In genomic region chr9:21589344-21590056, GRCh38 we compare ENCODE assay signal across 28 cellular contexts.
DNase-seq lines count a peak whose midpoint lies in the region; ATAC-seq and TF ChIP-seq lines count a peak whose summit lies in the region.
"Had no signal": no experiment of that assay in that cellular context is flagged by ENCODE, and none has a peak within 500 bp of the region (broad histone marks: within the 10 kb centered on the region; RNA-seq: fewer than 3 reads in every experiment).

No MANE protein-coding gene starts in this region.

- H4K91ac ChIP-seq in mesenchymal stem cell (ENCODE audit: low read length): peak overlapping the region; percentile 11

- H3K23ac ChIP-seq in mesenchymal stem cell (ENCODE audit: low read length in 2 of 2): no peak overlapping the region

- H3K36me3 ChIP-seq in Caco-2 (ENCODE audit: control insufficient read depth, insufficient read depth, low read length): no peaks in the 10 kb centered on the region
- H3K36me3 ChIP-seq in mesenchymal stem cell (ENCODE audit: control insufficient read depth in 1 of 2, insufficient read depth in 2 of 2, low read depth in 1 of 2, low read length in 2 of 2): no peaks in the 10 kb centered on the region
- H3K36me3 ChIP-seq: adrenal gland, BE2C, thoracic aorta had no signal

- H3K36me3 Mint-ChIP-seq in Caco-2 (ENCODE audit: insufficient read depth, unreplicated experiment): no peaks in the 10 kb centered on the region
- H3K36me3 Mint-ChIP-seq in WTC11: no peaks in the 10 kb centered on the region
- H3K36me3 Mint-ChIP-seq in activated CD8-positive, alpha-beta memory T cell treated with anti-CD3 and anti-CD28 coated beads, Interleukin-2, amount 10 ng/mL, durations not matched to agents 7 days and 5 days: no peaks in the 10 kb centered on the region
- H3K36me3 Mint-ChIP-seq: activated CD4-positive, alpha-beta memory T cell treated with anti-CD3 and anti-CD28 coated beads for 36 hours; brain had no signal

- in situ Hi-C loops in GM13977 (cut with MboI; ENCODE audit: low pct_unique_long_range_greater_than_20kb, low sequenced_read_pairs, unreplicated experiment): no loop called here

- H4K8ac ChIP-seq in mesenchymal stem cell (ENCODE audit: low read length): no peak overlapping the region

- H2AK5ac ChIP-seq in mesenchymal stem cell (ENCODE audit: low read length, severe bottlenecking): peak overlapping the region; percentile 81

- peak overlapping the region in 1 of 2 experiments; percentile 50 for H3K18ac ChIP-seq in mesenchymal stem cell (ENCODE audit: low read depth in 1 of 2, low read length in 2 of 2)

- TF ChIP-seq CTCF in Caco-2 (IDR thresholded peaks at IDR 0.05; ENCODE audit: insufficient read depth in 1 of 2, low read depth in 1 of 2, low read length in 1 of 2, severe bottlenecking in 1 of 2, unreplicated experiment in 1 of 2): no peak
- TF ChIP-seq CTCF in WTC11 (IDR thresholded peaks at IDR 0.05): no peak
- no peak for TF ChIP-seq CTCF in GM13977 (IDR thresholded peaks at IDR 0.05; ENCODE audit: extremely low read depth, insufficient read depth, missing control alignments)

- no peak overlapping the region for H2BK15ac ChIP-seq in mesenchymal stem cell (ENCODE audit: low read depth, poor library complexity, severe bottlenecking)

- H3K4me3 Mint-ChIP-seq in Caco-2 (ENCODE audit: unreplicated experiment): peak overlapping the region; percentile 34
- no peak overlapping the region for H3K4me3 Mint-ChIP-seq in WTC11
- H3K4me3 Mint-ChIP-seq in activated CD8-positive, alpha-beta memory T cell treated with anti-CD3 and anti-CD28 coated beads, Interleukin-2, amount 10 ng/mL, durations not matched to agents 7 days and 5 days: no peak overlapping the region
- H3K4me3 Mint-ChIP-seq: activated CD4-positive, alpha-beta memory T cell treated with anti-CD3 and anti-CD28 coated beads for 36 hours; activated naive CD4-positive, alpha-beta T cell treated with anti-CD3 and anti-CD28 coated beads for 36 hours; activated T-helper 1 cell treated with anti-CD3 and anti-CD28 coated beads, Interleukin-12 subunit alpha, Interleukin-12 subunit beta, Interleukin-2, Interleukin-4 antibody, amounts not matched to agents 30 ng/mL and 10 ng/mL and 1 ng/mL, durations not matched to agents 14 hours and 24 hours and 36 hours; brain; H9; immature natural killer cell; stimulated activated naive CD8-positive, alpha-beta T cell treated with anti-CD3 and anti-CD28 coated beads, Interleukin-15, Interleukin-2, amounts not matched to agents 100 ng/mL and 50 ng/mL, for 24 hours; T-helper 17 cell had no signal

- H3K79me1 ChIP-seq in mesenchymal stem cell (replicated peaks; ENCODE audit: low read length, poor library complexity, severe bottlenecking): peaks cover 5% of the 10 kb centered on the region

- H2AFZ ChIP-seq in mesenchymal stem cell (ENCODE audit: low read depth, low read length): no peak overlapping the region

- 0 out of 2 replicates have a peak, but pooled peaks have one; percentile 17 for ATAC-seq in WTC11
- no peak for ATAC-seq in activated CD8-positive, alpha-beta memory T cell treated with anti-CD3 and anti-CD28 coated beads, Interleukin-2, amount 10 ng/mL, durations not matched to agents 7 days and 5 days
- ATAC-seq: right cardiac atrium, T-helper 17 cell had no signal

- CTCF ChIA-PET in Caco-2 (lab: Charles Lee): no interaction called here
- CTCF ChIA-PET in WTC11 (lab: Charles Lee): no interaction called here
- CTCF ChIA-PET in activated CD8-positive, alpha-beta memory T cell treated with anti-CD3 and anti-CD28 coated beads, Interleukin-2, amount 10 ng/mL, durations not matched to agents 7 days and 5 days (lab: Charles Lee): interaction anchor here (1.2 kb wide), 1 partner anchor 31 kb away, joined by 4 read pairs; no protein-coding TSS in a partner anchor

- H2BK120ac ChIP-seq in mesenchymal stem cell (ENCODE audit: low read depth, low read length): no peak overlapping the region

- WGBS in mesenchymal stem cell: 81% methylated on average over 6 of the region's 8 CpGs

- H3K4me2 ChIP-seq in mesenchymal stem cell (ENCODE audit: low read length, poor library complexity, severe bottlenecking): no peak overlapping the region

- peaks cover 22% of the 10 kb centered on the region for H3K4me1 Mint-ChIP-seq in Caco-2 (ENCODE audit: low read depth, unreplicated experiment)
- H3K4me1 Mint-ChIP-seq in WTC11: peaks cover 22% of the 10 kb centered on the region
- H3K4me1 Mint-ChIP-seq in activated CD8-positive, alpha-beta memory T cell treated with anti-CD3 and anti-CD28 coated beads, Interleukin-2, amount 10 ng/mL, durations not matched to agents 7 days and 5 days: peaks cover 29% of the 10 kb centered on the region
- H3K4me1 Mint-ChIP-seq: brain had no signal

- DNase-seq in Caco-2 (no peak), HT-29 (ENCODE audit: low spot score) (peak; percentile 86), WTC11 (ENCODE audit: low spot score) (no peak), mesenchymal stem cell (no peak), GM13977 (ENCODE audit: low spot score) (no peak), cerebellar nuclear complex (lab: John Stamatoyannopoulos, UW) (no peak), UCSD-AML1 (lab: John Stamatoyannopoulos, UW; ENCODE audit: unreplicated experiment) (no peak)
- DNase-seq in activated CD8-positive, alpha-beta memory T cell treated with anti-CD3 and anti-CD28 coated beads, Interleukin-2, amount 10 ng/mL, durations not matched to agents 7 days and 5 days: no peak
- DNase-seq: activated CD4-positive, alpha-beta memory T cell treated with anti-CD3 and anti-CD28 coated beads for 36 hours; activated CD4-positive, CD25-positive, alpha-beta regulatory T cell treated with anti-CD3 and anti-CD28 coated beads, Interleukin-2, amount 50 U/mL, for 72 hours; activated CD8-positive, alpha-beta memory T cell treated with anti-CD3 and anti-CD28 coated beads, Interleukin-2, amount 50 U/mL, for 48 hours; activated naive CD4-positive, alpha-beta T cell treated with anti-CD3 and anti-CD28 coated beads for 36 hours; adrenal gland; BE2C; CD8-positive, alpha-beta memory T cell; DMS153; H9; hypothalamus; immature natural killer cell; NCI-H1092; NCI-H1694 treated with DMSO at 0.1 percent for 48 hours; right cardiac atrium; stimulated activated CD8-positive, alpha-beta memory T cell treated with anti-CD3 and anti-CD28 coated beads, Interleukin-4, amount 100 ng/mL, for 48 hours; T-helper 17 cell had no signal

- no peak overlapping the region for H3K14ac ChIP-seq in mesenchymal stem cell (ENCODE audit: low read length in 2 of 2)

- no peak overlapping the region for H2BK5ac ChIP-seq in mesenchymal stem cell (ENCODE audit: low read depth, low read length, poor library complexity, severe bottlenecking)

- H3K4me1 ChIP-seq in Caco-2: peaks cover 12% of the 10 kb centered on the region; the same call in 1 of the 2 replicates
- H3K4me1 ChIP-seq in mesenchymal stem cell (ENCODE audit: control insufficient read depth, insufficient read depth, low read depth, low read length): no peaks in the 10 kb centered on the region
- H3K4me1 ChIP-seq: adrenal gland, BE2C had no signal

- no peaks in the 10 kb centered on the region for H3K9me3 ChIP-seq in Caco-2
- H3K9me3 ChIP-seq in mesenchymal stem cell (ENCODE audit: control insufficient read depth, low read length): no peaks in the 10 kb centered on the region
- H3K9me3 ChIP-seq: adrenal gland, BE2C, thoracic aorta had no signal

- intact Hi-C loops in Caco-2 (cut with micrococcal nuclease; ENCODE audit: unreplicated experiment): no loop called here

- H3K27ac Mint-ChIP-seq in Caco-2 (ENCODE audit: unreplicated experiment) (no peak overlapping the region), WTC11 (no peak overlapping the region)
- no peak overlapping the region for H3K27ac Mint-ChIP-seq in activated CD8-positive, alpha-beta memory T cell treated with anti-CD3 and anti-CD28 coated beads, Interleukin-2, amount 10 ng/mL, durations not matched to agents 7 days and 5 days
- H3K27ac Mint-ChIP-seq: activated CD4-positive, alpha-beta memory T cell treated with anti-CD3 and anti-CD28 coated beads for 36 hours; activated naive CD4-positive, alpha-beta T cell treated with anti-CD3 and anti-CD28 coated beads for 36 hours; activated T-helper 1 cell treated with anti-CD3 and anti-CD28 coated beads, Interleukin-12 subunit alpha, Interleukin-12 subunit beta, Interleukin-2, Interleukin-4 antibody, amounts not matched to agents 30 ng/mL and 10 ng/mL and 1 ng/mL, durations not matched to agents 14 hours and 24 hours and 36 hours; brain; CD8-positive, alpha-beta memory T cell; immature natural killer cell; stimulated activated naive CD8-positive, alpha-beta T cell treated with anti-CD3 and anti-CD28 coated beads, Interleukin-15, Interleukin-2, amounts not matched to agents 100 ng/mL and 50 ng/mL, for 24 hours; T-helper 17 cell had no signal

- BruUV-seq in Caco-2 (replicated peaks; lab: Mats Ljungman, UMichigan): no TSS peak

- POLR2A ChIA-PET in Caco-2 (lab: Charles Lee): no interaction called here
- POLR2A ChIA-PET in WTC11 (lab: Charles Lee): no interaction called here

- no peaks in the 10 kb centered on the region for H3K9me3 Mint-ChIP-seq in Caco-2 (ENCODE audit: unreplicated experiment)
- H3K9me3 Mint-ChIP-seq in WTC11: no peaks in the 10 kb centered on the region
- no peaks in the 10 kb centered on the region for H3K9me3 Mint-ChIP-seq in activated CD8-positive, alpha-beta memory T cell treated with anti-CD3 and anti-CD28 coated beads, Interleukin-2, amount 10 ng/mL, durations not matched to agents 7 days and 5 days (ENCODE audit: low read depth)
- H3K9me3 Mint-ChIP-seq: activated CD4-positive, alpha-beta memory T cell treated with anti-CD3 and anti-CD28 coated beads for 36 hours; activated naive CD4-positive, alpha-beta T cell treated with anti-CD3 and anti-CD28 coated beads for 36 hours; activated T-helper 1 cell treated with anti-CD3 and anti-CD28 coated beads, Interleukin-12 subunit alpha, Interleukin-12 subunit beta, Interleukin-2, Interleukin-4 antibody, amounts not matched to agents 30 ng/mL and 10 ng/mL and 1 ng/mL, durations not matched to agents 14 hours and 24 hours and 36 hours; CD8-positive, alpha-beta memory T cell; H9; immature natural killer cell; stimulated activated naive CD8-positive, alpha-beta T cell treated with anti-CD3 and anti-CD28 coated beads, Interleukin-15, Interleukin-2, amounts not matched to agents 100 ng/mL and 50 ng/mL, for 24 hours had no signal

- H3K27me3 ChIP-seq in Caco-2 (replicated peaks; ENCODE audit: control insufficient read depth, insufficient read depth, low read length) (no peaks in the 10 kb centered on the region), mesenchymal stem cell (ENCODE audit: control insufficient read depth in 1 of 2, insufficient read depth in 1 of 2, low read length in 2 of 2) (no peaks in the 10 kb centered on the region)
- H3K27me3 ChIP-seq: adrenal gland, BE2C had no signal

- H3K4me3 ChIP-seq in Caco-2 (ENCODE audit: low read depth, low read length) (no peak overlapping the region), mesenchymal stem cell (ENCODE audit: insufficient read depth in 1 of 2, low read depth in 1 of 2, low read length in 2 of 2) (peak overlapping the region in 1 of 2 experiments; percentile 52)
- H3K4me3 ChIP-seq: adrenal gland, thoracic aorta had no signal

- peak overlapping the region; percentile 87 for H3K9ac ChIP-seq in mesenchymal stem cell (ENCODE audit: low read length)

- H3K27ac ChIP-seq in mesenchymal stem cell (ENCODE audit: low read length, poor library complexity, severe bottlenecking): no peak overlapping the region
- H3K27ac ChIP-seq: adrenal gland, thoracic aorta had no signal

- H3K27me3 Mint-ChIP-seq in Caco-2 (ENCODE audit: insufficient read depth, unreplicated experiment): no peaks in the 10 kb centered on the region
- H3K27me3 Mint-ChIP-seq in WTC11 (ENCODE audit: low read depth): no peaks in the 10 kb centered on the region
- H3K27me3 Mint-ChIP-seq in activated CD8-positive, alpha-beta memory T cell treated with anti-CD3 and anti-CD28 coated beads, Interleukin-2, amount 10 ng/mL, durations not matched to agents 7 days and 5 days: peaks cover 3% of the 10 kb centered on the region

- H2BK12ac ChIP-seq in mesenchymal stem cell (ENCODE audit: low read length in 2 of 2): peak overlapping the region in 1 of 2 experiments; percentile 34

- H3K4ac ChIP-seq in mesenchymal stem cell (ENCODE audit: low read depth in 1 of 2, low read length in 2 of 2): no peak overlapping the region
